In the genomic region with DNA sequence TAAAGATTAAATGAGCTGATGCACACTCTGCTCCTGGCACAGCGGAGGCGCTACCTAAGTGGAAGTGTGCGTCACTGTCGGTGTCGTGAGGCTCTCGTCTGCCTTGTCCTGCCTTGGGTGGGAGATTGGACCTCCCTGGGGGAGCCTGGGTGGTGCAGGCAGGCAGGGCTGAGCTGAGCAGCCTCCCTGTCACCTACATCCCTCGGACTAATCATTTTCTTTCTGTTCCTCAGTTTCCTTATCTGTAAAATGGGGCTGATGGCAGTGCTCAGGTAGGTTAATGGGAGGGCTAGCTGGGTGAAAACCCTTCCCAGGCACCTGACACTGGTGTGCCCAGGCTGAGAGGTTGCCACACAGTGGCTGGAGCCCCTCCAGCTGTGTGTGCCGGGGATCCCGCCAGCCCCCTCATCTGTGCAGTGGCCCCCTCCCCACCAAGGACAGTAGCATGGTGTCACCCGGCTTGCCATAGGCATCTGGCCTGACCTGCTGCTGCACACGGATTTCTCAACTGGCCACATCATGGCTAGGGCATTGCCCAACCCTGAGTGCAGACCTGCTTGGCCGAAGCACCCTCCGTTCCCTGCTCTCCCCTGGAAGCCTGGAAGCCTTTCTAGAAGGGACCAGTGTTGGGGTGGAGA, we compare ENCODE assay signal across 11 cellular contexts. TPM values are rescaled to one million over a fixed set of nuclear protein-coding genes. Genes with fewer than 3 reads are reported as not detected.
A peak's percentile ranks its signal among the peaks of the same experiment; 100 is the strongest.
DNase-seq lines count a peak whose midpoint lies in the region; ATAC-seq and TF ChIP-seq lines count a peak whose summit lies in the region.
"Had no signal": no experiment of that assay in that cellular context is flagged by ENCODE, and none has a peak within 500 bp of the region (broad histone marks: within the 10 kb centered on the region; RNA-seq: fewer than 3 reads in every experiment).

No MANE protein-coding gene starts in this region.

- H3K27ac ChIP-seq in trophoblast cell (ENCODE audit: low read depth, low read length): no peak overlapping the region
- H3K27ac ChIP-seq: thoracic aorta had no signal

- peak overlapping the region in 1 of 2 donors; percentile 31 for H3K4me3 Mint-ChIP-seq in activated T-cell treated with anti-CD3 and anti-CD28 coated beads, Interleukin-2, amount 50 U/mL, for 72 hours
- no peak overlapping the region for H3K4me3 Mint-ChIP-seq in activated T-cell treated with anti-CD3 and anti-CD28 coated beads, Interleukin-2, amount 50 U/mL, for 4 hours
- peak overlapping the region; percentile 96 for H3K4me3 Mint-ChIP-seq in central memory CD8-positive, alpha-beta T cell

- no peak overlapping the region for H2BK12ac ChIP-seq in trophoblast cell (ENCODE audit: low read length)

- peaks cover 2% of the 10 kb centered on the region in 2 donors for H3K36me3 Mint-ChIP-seq in activated T-cell treated with anti-CD3 and anti-CD28 coated beads, Interleukin-2, amount 50 U/mL, for 72 hours (ENCODE audit: insufficient read depth in 2 of 2)
- H3K36me3 Mint-ChIP-seq in activated T-cell treated with anti-CD3 and anti-CD28 coated beads, Interleukin-2, amount 50 U/mL, for 4 hours (ENCODE audit: insufficient read depth): peaks cover 2% of the 10 kb centered on the region
- peaks cover 24% of the 10 kb centered on the region for H3K36me3 Mint-ChIP-seq in central memory CD8-positive, alpha-beta T cell (ENCODE audit: insufficient read depth)

- peaks cover 93% of the 10 kb centered on the region for H3K4me1 Mint-ChIP-seq in activated T-cell treated with anti-CD3 and anti-CD28 coated beads, Interleukin-2, amount 50 U/mL, for 72 hours (ENCODE audit: low read depth)
- peaks cover 90% of the 10 kb centered on the region for H3K4me1 Mint-ChIP-seq in activated T-cell treated with anti-CD3 and anti-CD28 coated beads, Interleukin-2, amount 50 U/mL, for 4 hours (ENCODE audit: low read depth)
- peaks cover 96% of the 10 kb centered on the region for H3K4me1 Mint-ChIP-seq in central memory CD8-positive, alpha-beta T cell

- H3K4me1 ChIP-seq in Loucy (ENCODE audit: insufficient read depth, low read length, poor library complexity, severe bottlenecking) (peaks cover 73% of the 10 kb centered on the region), trophoblast cell (ENCODE audit: control insufficient read depth in 1 of 2, insufficient read depth in 2 of 2, low read length in 2 of 2) (peaks cover 14 to 15% of the 10 kb centered on the region in 2 experiments)

- TF ChIP-seq CTCF in Loucy (conservative IDR thresholded peaks at IDR 0.05; ENCODE audit: low read length): no peak

- H3K36me3 ChIP-seq in Loucy (ENCODE audit: insufficient read depth, low read length) (no peaks in the 10 kb centered on the region), trophoblast cell (ENCODE audit: control insufficient read depth in 1 of 2, insufficient read depth in 2 of 2, low read length in 2 of 2) (no peaks in the 10 kb centered on the region)
- H3K36me3 ChIP-seq: thoracic aorta had no signal

- WGBS in trophoblast cell (ENCODE audit: extremely low coverage, insufficient coverage, insufficient read length): no CpG with 5 or more reads among the region's 13 CpGs

- H3K23ac ChIP-seq in trophoblast cell (ENCODE audit: low read length): no peak overlapping the region

- H3K4me3 ChIP-seq in Loucy (ENCODE audit: low read length, poor library complexity, severe bottlenecking): no peak overlapping the region
- H3K4me3 ChIP-seq in trophoblast cell (ENCODE audit: low read depth, low read length): no peak overlapping the region
- H3K4me3 ChIP-seq: thoracic aorta had no signal

- H3K79me2 ChIP-seq in Loucy (ENCODE audit: insufficient read depth, low read length) (peaks cover 90% of the 10 kb centered on the region), trophoblast cell (ENCODE audit: control insufficient read depth, insufficient read depth, low read length, poor library complexity) (no peaks in the 10 kb centered on the region)

- H4K12ac ChIP-seq in trophoblast cell (ENCODE audit: low read depth, low read length): no peak overlapping the region

- H3K27me3 ChIP-seq in Loucy (ENCODE audit: insufficient read depth, low read length, poor library complexity, severe bottlenecking) (no peaks in the 10 kb centered on the region), trophoblast cell (ENCODE audit: insufficient read depth, low read length) (no peaks in the 10 kb centered on the region)

- H3K27me3 Mint-ChIP-seq in activated T-cell treated with anti-CD3 and anti-CD28 coated beads, Interleukin-2, amount 50 U/mL, for 72 hours (ENCODE audit: low read depth): no peaks in the 10 kb centered on the region
- H3K27me3 Mint-ChIP-seq in activated T-cell treated with anti-CD3 and anti-CD28 coated beads, Interleukin-2, amount 50 U/mL, for 4 hours (ENCODE audit: low read depth): no peaks in the 10 kb centered on the region
- H3K27me3 Mint-ChIP-seq in central memory CD8-positive, alpha-beta T cell: no peaks in the 10 kb centered on the region

- H3K4ac ChIP-seq in trophoblast cell (ENCODE audit: low read depth, low read length): no peak overlapping the region

- H2BK120ac ChIP-seq in trophoblast cell (ENCODE audit: insufficient read depth, low read length, poor library complexity): no peak overlapping the region

- no peak for DNase-seq in activated T-cell treated with anti-CD3 and anti-CD28 coated beads, Interleukin-2, amount 50 U/mL, for 72 hours
- no peak for DNase-seq in activated T-cell treated with anti-CD3 and anti-CD28 coated beads, Interleukin-2, amount 50 U/mL, for 4 hours
- no peak for DNase-seq in central memory CD8-positive, alpha-beta T cell (ENCODE audit: low spot score in 2 of 2)
- peak; percentile 79 to 85 for DNase-seq in trophoblast cell
- DNase-seq: activated CD4-positive, alpha-beta T cell treated with anti-CD3 and anti-CD28 coated beads for 1 hour; midbrain had no signal

- H3K9me2 ChIP-seq in Loucy (replicated peaks; ENCODE audit: low read depth, low read length): no peaks in the 10 kb centered on the region

- peak overlapping the region; percentile 54 for H3K27ac Mint-ChIP-seq in activated T-cell treated with anti-CD3 and anti-CD28 coated beads, Interleukin-2, amount 50 U/mL, for 72 hours
- H3K27ac Mint-ChIP-seq in central memory CD8-positive, alpha-beta T cell (ENCODE audit: low read depth): peak overlapping the region; percentile 97

- H3K9ac ChIP-seq in Loucy (ENCODE audit: low read depth, low read length, poor library complexity, severe bottlenecking): no peak overlapping the region
- H3K9ac ChIP-seq in trophoblast cell (ENCODE audit: low read length): no peak overlapping the region

- H4K8ac ChIP-seq in trophoblast cell (ENCODE audit: low read depth, low read length): no peak overlapping the region

- H3K4me2 ChIP-seq in Loucy (ENCODE audit: low read depth, low read length, poor library complexity, severe bottlenecking): peak overlapping the region; percentile 97
- no peak overlapping the region for H3K4me2 ChIP-seq in trophoblast cell (ENCODE audit: low read length)

- no peak overlapping the region for H2AK5ac ChIP-seq in trophoblast cell (ENCODE audit: low read length)

- no peak overlapping the region for H3K14ac ChIP-seq in trophoblast cell (ENCODE audit: low read length)

- H4K20me1 ChIP-seq in Loucy (ENCODE audit: insufficient read depth, low read length, poor library complexity, severe bottlenecking): no peaks in the 10 kb centered on the region

- no peak overlapping the region for H3K18ac ChIP-seq in trophoblast cell (ENCODE audit: low read length)

- H2AFZ ChIP-seq in Loucy (ENCODE audit: low read length) (no peak overlapping the region), trophoblast cell (ENCODE audit: insufficient read depth, low read length, poor library complexity) (no peak overlapping the region)

- H2BK5ac ChIP-seq in trophoblast cell (ENCODE audit: low read depth, low read length, poor library complexity): no peak overlapping the region

- no peaks in the 10 kb centered on the region for H3K9me3 Mint-ChIP-seq in activated T-cell treated with anti-CD3 and anti-CD28 coated beads, Interleukin-2, amount 50 U/mL, for 72 hours
- H3K9me3 Mint-ChIP-seq in activated T-cell treated with anti-CD3 and anti-CD28 coated beads, Interleukin-2, amount 50 U/mL, for 4 hours: no peaks in the 10 kb centered on the region
- H3K9me3 Mint-ChIP-seq in central memory CD8-positive, alpha-beta T cell: no peaks in the 10 kb centered on the region

- H4K91ac ChIP-seq in trophoblast cell (ENCODE audit: low read depth, low read length): no peak overlapping the region

- no peaks in the 10 kb centered on the region for H3K9me3 ChIP-seq in Loucy (ENCODE audit: insufficient read depth, low read depth, low read length)
- no peaks in the 10 kb centered on the region for H3K9me3 ChIP-seq in trophoblast cell (ENCODE audit: insufficient read depth, low read depth, low read length)
- H3K9me3 ChIP-seq: thoracic aorta had no signal

- no peaks in the 10 kb centered on the region for H3F3A ChIP-seq in Loucy (ENCODE audit: low read depth)

- H3K79me1 ChIP-seq in trophoblast cell (ENCODE audit: low read length): peaks cover 8% of the 10 kb centered on the region

- ATAC-seq in activated T-cell treated with anti-CD3 and anti-CD28 coated beads, Interleukin-2, amount 50 U/mL, for 72 hours (replicated peaks in 1 of 2): no peak
- no peak for ATAC-seq in activated T-cell treated with anti-CD3 and anti-CD28 coated beads, Interleukin-2, amount 50 U/mL, for 4 hours
- no peak for ATAC-seq in central memory CD8-positive, alpha-beta T cell (replicated peaks; ENCODE audit: extremely low read depth, poor library complexity, severe bottlenecking)
- ATAC-seq in GM21447 (IDR thresholded peaks at IDR 0.05; ENCODE audit: unreplicated experiment) (no peak), GM19467 (IDR thresholded peaks at IDR 0.05; ENCODE audit: unreplicated experiment) (no peak), GM18873 (IDR thresholded peaks at IDR 0.05; ENCODE audit: low FRiP score, unreplicated experiment) (no peak)

RNA-seq across cellular contexts. Expression of gene ADCY7, which starts 4.3 kb away (rescaled TPM):
- total RNA-seq in activated T-cell treated with anti-CD3 and anti-CD28 coated beads, Interleukin-2, amount 50 U/mL, for 72 hours: 10 to 100 TPM; 67.5 to 97.1 TPM
- total RNA-seq in activated T-cell treated with anti-CD3 and anti-CD28 coated beads, Interleukin-2, amount 50 U/mL, for 4 hours: 10 to 100 TPM; 61.7 to 77.6 (median 70.7) TPM
- 5.7 and 6.0 TPM in 2 replicates for polyA plus RNA-seq in trophoblast cell (2013)

Comparison
In these comparisons a context has a peak if more than half of its experiments do, and no peak if none do; other contexts are left out.
1. DNase-seq: peak in trophoblast cell (2 of 2); none in activated T-cell treated with anti-CD3 and anti-CD28 coated beads, Interleukin-2, amount 50 U/mL, for 72 hours (0 of 2), activated T-cell treated with anti-CD3 and anti-CD28 coated beads, Interleukin-2, amount 50 U/mL, for 4 hours (single experiment) and central memory CD8-positive, alpha-beta T cell (0 of 2).